ENCODE assay signal across 8 cellular contexts in the genomic region with DNA sequence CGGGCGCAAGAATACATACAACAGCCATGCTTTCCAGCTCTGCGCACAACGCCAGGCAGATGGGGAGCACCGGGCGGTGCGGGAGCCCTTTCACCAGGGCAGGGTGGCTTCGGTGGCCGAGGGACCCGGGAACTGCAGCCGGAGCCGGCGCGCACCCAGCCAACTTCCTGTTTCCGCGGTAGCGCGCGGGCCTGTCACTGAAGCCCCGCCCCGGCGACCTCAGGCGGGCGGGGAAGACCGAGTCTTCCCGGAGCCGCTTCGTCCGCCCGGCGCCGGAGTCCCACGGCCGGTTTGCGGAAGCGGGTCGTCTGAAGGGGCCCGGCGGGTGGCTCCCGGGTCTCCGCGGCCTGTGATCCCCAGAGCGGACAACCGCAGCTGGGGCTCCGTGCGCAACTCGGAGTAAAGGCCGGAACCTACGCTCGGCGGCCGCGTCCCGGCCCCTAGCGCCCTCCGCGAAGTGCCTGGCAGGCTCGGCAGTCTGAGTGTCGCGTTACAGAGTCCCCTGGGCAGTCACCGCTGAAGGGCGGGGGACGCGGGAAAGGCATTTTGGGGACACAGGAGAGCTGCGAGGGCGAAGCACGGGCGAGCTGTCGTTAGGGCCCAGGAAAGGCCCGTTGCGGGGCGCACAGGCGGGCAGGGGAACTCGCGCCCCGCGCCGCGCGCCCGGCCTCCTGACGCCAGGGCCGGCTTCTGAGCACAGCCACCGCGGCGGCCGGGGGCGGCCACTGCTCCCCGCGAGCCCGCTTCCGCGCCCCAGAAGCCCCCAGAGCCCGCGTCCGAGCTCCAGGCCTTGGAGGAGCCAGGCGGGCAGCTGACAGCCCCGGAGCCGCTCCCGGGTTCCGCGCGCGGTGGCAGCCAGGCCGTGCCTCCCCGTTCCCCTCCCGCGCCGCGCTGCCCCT. TPM values are rescaled to one million over a fixed set of nuclear protein-coding genes. Genes with fewer than 3 reads are reported as not detected.
DNase-seq lines count a peak whose midpoint lies in the region; ATAC-seq lines count a peak whose summit lies in the region.

Gene MPPE1 (minus strand): TSS at position 136 of the 899 bp plus-strand sequence. CDS start 11,053 bp downstream, outside the sequence.

- peak; percentile 97 for DNase-seq in AG20443 (ENCODE audit: low spot score)
- peak; percentile 71 for DNase-seq in NCI-H460 (ENCODE audit: extremely low read depth, low read depth)
- DNase-seq in activated CD4-positive, alpha-beta T cell treated with anti-CD3 and anti-CD28 coated beads for 4 hours: peak; percentile 79 to 82
- peak; percentile 89 to 94 for DNase-seq in left colon
- DNase-seq in stimulated activated CD4-positive, alpha-beta T cell treated with anti-CD3 and anti-CD28 coated beads, Interleukin-1b, Interleukin-23, amount 100 ng/mL, for 48 hours: peak; percentile 85

- peak; percentile 88 for ATAC-seq in GM19025 (IDR thresholded peaks at IDR 0.05; ENCODE audit: low read depth, unreplicated experiment)
- ATAC-seq in HG03280 (IDR thresholded peaks at IDR 0.05; ENCODE audit: unreplicated experiment): peak; percentile 90
- ATAC-seq in left colon: peak; percentile 92

- intact Hi-C loops in left colon (cut with DNase I, micrococcal nuclease): loop anchor here in 1 of 2 donors (5.0 kb wide), 1 partner anchor 51 kb away; no protein-coding TSS in a partner anchor

- H3K27ac ChIP-seq in cingulate gyrus (ENCODE audit: low read depth, low read length): peak within 1 kb of the TSS; percentile 91

RNA-seq across cellular contexts. Expression of gene MPPE1, which starts in this region (rescaled TPM):
- 17.7 and 18.7 TPM in 2 replicates for total RNA-seq in NCI-H460 (2014; rRNA removed; shearing (Covaris generic))
- 46.1 and 69.6 TPM in 2 replicates for polyA plus RNA-seq in NCI-H460 (2014; cell fraction: nucleus; rRNA removed)
- total RNA-seq in left colon: 10 to 100 TPM; 57.9 to 61.0 TPM

Comparison
In these comparisons a context has a peak if more than half of its experiments do, and no peak if none do; other contexts are left out.
1. Peak in every context shown above with its lines: DNase-seq, ATAC-seq and H3K27ac ChIP-seq.